In the genomic region with DNA sequence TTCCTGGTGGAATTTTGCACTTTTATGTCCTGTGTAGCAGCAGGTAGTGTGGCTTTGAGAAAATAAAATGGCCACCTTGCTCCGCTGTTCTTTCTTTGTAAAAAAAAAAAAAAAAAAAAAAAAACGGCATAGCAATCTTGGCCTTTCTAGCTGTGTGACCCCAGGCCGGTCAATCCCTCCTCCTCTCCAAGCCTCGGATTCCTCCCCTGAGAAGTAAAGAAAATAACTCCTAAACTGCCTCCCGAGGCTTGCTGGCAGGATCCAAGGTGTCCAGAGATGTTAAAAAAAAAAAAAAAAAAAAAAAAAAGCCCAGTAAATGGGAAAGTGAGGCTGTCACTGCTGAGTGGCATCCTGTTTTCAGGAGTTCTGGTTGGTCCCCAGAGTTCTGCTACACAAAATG, we compare ENCODE assay signal across 1 cellular context.
TF ChIP-seq lines count a peak whose summit lies in the region.

No MANE protein-coding gene starts in this region.

TF ChIP-seq in HCT116, 20 proteins besides CTCF, POLR2A, EP300 and RAD21 (continued from another document):
- TF ChIP-seq, protein P1, sequence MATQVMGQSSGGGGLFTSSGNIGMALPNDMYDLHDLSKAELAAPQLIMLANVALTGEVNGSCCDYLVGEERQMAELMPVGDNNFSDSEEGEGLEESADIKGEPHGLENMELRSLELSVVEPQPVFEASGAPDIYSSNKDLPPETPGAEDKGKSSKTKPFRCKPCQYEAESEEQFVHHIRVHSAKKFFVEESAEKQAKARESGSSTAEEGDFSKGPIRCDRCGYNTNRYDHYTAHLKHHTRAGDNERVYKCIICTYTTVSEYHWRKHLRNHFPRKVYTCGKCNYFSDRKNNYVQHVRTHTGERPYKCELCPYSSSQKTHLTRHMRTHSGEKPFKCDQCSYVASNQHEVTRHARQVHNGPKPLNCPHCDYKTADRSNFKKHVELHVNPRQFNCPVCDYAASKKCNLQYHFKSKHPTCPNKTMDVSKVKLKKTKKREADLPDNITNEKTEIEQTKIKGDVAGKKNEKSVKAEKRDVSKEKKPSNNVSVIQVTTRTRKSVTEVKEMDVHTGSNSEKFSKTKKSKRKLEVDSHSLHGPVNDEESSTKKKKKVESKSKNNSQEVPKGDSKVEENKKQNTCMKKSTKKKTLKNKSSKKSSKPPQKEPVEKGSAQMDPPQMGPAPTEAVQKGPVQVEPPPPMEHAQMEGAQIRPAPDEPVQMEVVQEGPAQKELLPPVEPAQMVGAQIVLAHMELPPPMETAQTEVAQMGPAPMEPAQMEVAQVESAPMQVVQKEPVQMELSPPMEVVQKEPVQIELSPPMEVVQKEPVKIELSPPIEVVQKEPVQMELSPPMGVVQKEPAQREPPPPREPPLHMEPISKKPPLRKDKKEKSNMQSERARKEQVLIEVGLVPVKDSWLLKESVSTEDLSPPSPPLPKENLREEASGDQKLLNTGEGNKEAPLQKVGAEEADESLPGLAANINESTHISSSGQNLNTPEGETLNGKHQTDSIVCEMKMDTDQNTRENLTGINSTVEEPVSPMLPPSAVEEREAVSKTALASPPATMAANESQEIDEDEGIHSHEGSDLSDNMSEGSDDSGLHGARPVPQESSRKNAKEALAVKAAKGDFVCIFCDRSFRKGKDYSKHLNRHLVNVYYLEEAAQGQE (IDR thresholded peaks at IDR 0.05; ENCODE audit: low read depth) = no peak
- TF ChIP-seq EZH2 (IDR thresholded peaks at IDR 0.05) (no peak), CEBPB (IDR thresholded peaks at IDR 0.05; ENCODE audit: low read depth) (no peak), CBX3 (IDR thresholded peaks at IDR 0.05; ENCODE audit: low read depth) (no peak), ZFX (IDR thresholded peaks at IDR 0.05) (no peak), POLR2AphosphoS5 (IDR thresholded peaks at IDR 0.05; ENCODE audit: low read depth, low read length) (no peak)
